11 cellular contexts compared by ENCODE assay signal in the genomic region with DNA sequence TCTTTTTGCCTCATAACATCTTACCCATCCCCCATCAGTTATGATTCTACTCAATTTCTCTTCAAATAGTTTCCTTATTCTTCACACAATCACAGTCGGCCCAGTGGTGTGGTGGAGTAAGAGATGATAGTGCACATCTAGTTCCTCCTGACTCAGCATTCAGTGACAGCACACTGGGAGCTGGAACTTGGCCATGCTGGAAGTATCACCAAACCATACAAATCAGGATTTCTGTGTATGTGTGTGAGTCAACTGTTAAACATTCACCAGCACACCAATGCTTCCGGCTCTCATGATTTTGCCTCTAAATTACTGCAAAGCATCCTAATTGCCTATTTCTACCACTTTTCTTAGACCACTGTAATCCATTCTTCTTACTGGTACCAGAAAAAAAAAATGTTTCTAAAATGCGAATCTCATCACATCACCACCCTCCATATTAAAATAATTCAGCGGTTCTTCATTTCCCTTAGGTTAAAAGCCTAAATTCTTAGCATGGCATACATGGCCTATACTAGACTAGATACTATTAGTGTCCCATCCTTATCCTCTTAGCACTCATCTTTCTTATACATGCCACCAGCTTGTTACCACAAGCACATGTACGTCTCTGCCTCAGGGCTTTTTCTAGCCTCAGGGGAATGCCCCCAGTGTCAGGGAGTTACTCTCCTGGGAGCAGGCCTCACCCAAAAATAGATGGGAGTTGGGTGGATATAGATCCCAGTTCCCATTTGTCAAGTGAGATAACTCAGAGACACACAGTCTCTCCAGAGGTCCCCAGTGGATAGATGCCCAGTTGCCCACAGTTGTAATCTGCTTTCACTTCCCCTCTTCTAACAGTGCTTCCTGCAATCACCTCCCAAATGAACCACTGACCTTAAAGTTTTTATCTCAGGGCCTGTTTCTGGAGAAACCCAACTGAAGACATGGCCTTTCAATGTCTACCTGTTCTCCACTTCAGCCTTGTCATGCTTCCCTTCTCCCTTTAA. TPM values are rescaled to one million over a fixed set of nuclear protein-coding genes. Genes with fewer than 3 reads are reported as not detected.
DNase-seq lines count a peak whose midpoint lies in the region; ATAC-seq, FAIRE-seq and TF ChIP-seq lines count a peak whose summit lies in the region.
"Had no signal": no experiment of that assay in that cellular context is flagged by ENCODE, and none has a peak within 500 bp of the region (broad histone marks: within the 10 kb centered on the region; RNA-seq: fewer than 3 reads in every experiment).

No MANE protein-coding gene starts in this region.

- peak; percentile 93 for FAIRE-seq in keratinocyte (lab: Jason Lieb, UNC)

- no peaks in the 10 kb centered on the region for H3K36me3 Mint-ChIP-seq in activated T-cell treated with anti-CD3 and anti-CD28 coated beads, Interleukin-2, amount 50 U/mL, for 72 hours (ENCODE audit: insufficient read depth in 2 of 2)

- no peak overlapping the region for H3K9ac ChIP-seq in keratinocyte (ENCODE audit: control insufficient read depth, extremely low read depth, insufficient read depth, low read length)

- H4K20me1 ChIP-seq in keratinocyte (ENCODE audit: control insufficient read depth, extremely low read depth, insufficient read depth, low read length) = no peaks in the 10 kb centered on the region

- H3K9me3 Mint-ChIP-seq in activated T-cell treated with anti-CD3 and anti-CD28 coated beads, Interleukin-2, amount 50 U/mL, for 72 hours = peaks cover 0 to 2% of the 10 kb centered on the region in 2 donors

- no peak overlapping the region for H3K4me3 Mint-ChIP-seq in activated T-cell treated with anti-CD3 and anti-CD28 coated beads, Interleukin-2, amount 50 U/mL, for 72 hours

- no peak overlapping the region for H3K27ac ChIP-seq in keratinocyte (ENCODE audit: control insufficient read depth, insufficient read depth, low read length)

- DNase-seq in AG20443 (ENCODE audit: low spot score) (peak; percentile 51), HT1080 (ENCODE audit: low read depth) (peak; percentile 90), astrocyte of the cerebellum (ENCODE audit: low read depth) (peak; percentile 85), keratinocyte (ENCODE audit: low read depth, low spot score) (peak; percentile 25)
- DNase-seq in activated CD8-positive, alpha-beta memory T cell treated with anti-CD3 and anti-CD28 coated beads, Interleukin-2, amount 50 U/mL, for 4 hours = no peak
- no peak for DNase-seq in activated T-cell treated with anti-CD3 and anti-CD28 coated beads, Interleukin-2, amount 50 U/mL, for 72 hours
- DNase-seq: cortex of kidney, NCI-H774 had no signal

- H3K9me3 ChIP-seq in keratinocyte (ENCODE audit: control insufficient read depth, low read depth, low read length) = no peaks in the 10 kb centered on the region

- dilution Hi-C loops in keratinocyte (cut with MboI; ENCODE audit: extremely low pct_ligation_motif_present, low sequenced_read_pairs) = no loop called here

- H3K27me3 ChIP-seq in keratinocyte (ENCODE audit: control insufficient read depth, extremely low read depth, insufficient read depth, low read length) = no peaks in the 10 kb centered on the region

- no peak for TF ChIP-seq CTCF in astrocyte of the cerebellum (IDR thresholded peaks at IDR 0.05; ENCODE audit: low read depth, low read length, missing control alignments)
- no peak for TF ChIP-seq CTCF in keratinocyte (optimal IDR thresholded peaks at IDR 0.05 in 1 of 3, IDR thresholded peaks at IDR 0.05 in 1 of 3, conservative IDR thresholded peaks at IDR 0.05 in 1 of 3; ENCODE audit: extremely low read depth in 1 of 3, insufficient read depth in 2 of 3, low read length in 3 of 3)

- no peaks in the 10 kb centered on the region for H3K4me1 Mint-ChIP-seq in activated T-cell treated with anti-CD3 and anti-CD28 coated beads, Interleukin-2, amount 50 U/mL, for 72 hours (ENCODE audit: low read depth)

- ATAC-seq in HG03135 (IDR thresholded peaks at IDR 0.05; ENCODE audit: unreplicated experiment) (no peak), GM19035 (IDR thresholded peaks at IDR 0.05; ENCODE audit: unreplicated experiment) (no peak)
- ATAC-seq in activated T-cell treated with anti-CD3 and anti-CD28 coated beads, Interleukin-2, amount 50 U/mL, for 72 hours (replicated peaks in 1 of 2) = no peak

- no peak overlapping the region for H3K27ac Mint-ChIP-seq in activated T-cell treated with anti-CD3 and anti-CD28 coated beads, Interleukin-2, amount 50 U/mL, for 72 hours

- H3K4me3 ChIP-seq in astrocyte of the cerebellum (ENCODE audit: low read depth, low read length) = no peak overlapping the region
- no peak overlapping the region for H3K4me3 ChIP-seq in keratinocyte (ENCODE audit: control insufficient read depth in 2 of 3, extremely low read depth in 1 of 3, insufficient read depth in 2 of 3, low read depth in 1 of 3, low read length in 3 of 3)

- in situ Hi-C loops in astrocyte of the cerebellum (cut with HindIII; ENCODE audit: low sequenced_read_pairs) = no loop called here

- peaks cover 3% of the 10 kb centered on the region for H3K4me1 ChIP-seq in keratinocyte (ENCODE audit: control insufficient read depth, extremely low read depth, insufficient read depth, low read length)

- no peaks in the 10 kb centered on the region for H3K27me3 Mint-ChIP-seq in activated T-cell treated with anti-CD3 and anti-CD28 coated beads, Interleukin-2, amount 50 U/mL, for 72 hours (ENCODE audit: low read depth)

- no peaks in the 10 kb centered on the region for H3K36me3 ChIP-seq in keratinocyte (ENCODE audit: control insufficient read depth in 2 of 2, extremely low read depth in 1 of 2, insufficient read depth in 2 of 2, low read length in 2 of 2)

- no peaks in the 10 kb centered on the region for H3K79me2 ChIP-seq in keratinocyte (ENCODE audit: control insufficient read depth, insufficient read depth, low read length)

- no peak overlapping the region for H2AFZ ChIP-seq in keratinocyte (ENCODE audit: control insufficient read depth, low read length)

- H3K4me2 ChIP-seq in keratinocyte (ENCODE audit: control insufficient read depth, extremely low read depth, insufficient read depth, low read depth, low read length) = no peak overlapping the region

- H3K9me1 ChIP-seq in keratinocyte (ENCODE audit: control insufficient read depth, extremely low read depth, insufficient read depth, low read length) = no peaks in the 10 kb centered on the region

RNA-seq across cellular contexts. Expression of a gene that starts 49.2 kb away (rescaled TPM):
- 0.02 TPM in 1 of 2 replicates, not detected in the other for total RNA-seq in HT1080 (2014; rRNA removed; shearing (Covaris generic))
- not detected in 2 replicates for polyA plus RNA-seq in HT1080 (2015; cell fraction: cytosol; rRNA removed)
- not detected in 2 replicates for polyA plus RNA-seq in HT1080 (2015; cell fraction: nucleus; rRNA removed)
- polyA plus RNA-seq in keratinocyte = not detected in 3 replicates
- not detected for polyA plus RNA-seq in keratinocyte (2011; ENCODE audit: low read depth)
- polyA plus RNA-seq in keratinocyte (2011; cell fraction: cytosol; rRNA removed) = not detected in 2 replicates
- not detected in 2 replicates for polyA plus RNA-seq in keratinocyte (2011; cell fraction: nucleus; rRNA removed)
- not detected in 2 replicates for polyA plus RNA-seq in keratinocyte (2012; ENCODE audit: low replicate concordance)
- not detected in 3 replicates for polyA minus RNA-seq in keratinocyte
- polyA minus RNA-seq in keratinocyte (2011; cell fraction: cytosol; rRNA and poly(A)+ RNA removed) = not detected
- polyA minus RNA-seq in keratinocyte (2011; cell fraction: nucleus; rRNA and poly(A)+ RNA removed) = not detected in 2 replicates
- not detected for total RNA-seq in activated T-cell treated with anti-CD3 and anti-CD28 coated beads, Interleukin-2, amount 50 U/mL, for 72 hours
- total RNA-seq: lower leg skin had no signal

Comparison
In these comparisons a context has a peak if more than half of its experiments do, and no peak if none do; other contexts are left out.
1. DNase-seq: peak in AG20443 (single experiment), HT1080 (single experiment), astrocyte of the cerebellum (single experiment) and keratinocyte (single experiment); none in activated CD8-positive, alpha-beta memory T cell treated with anti-CD3 and anti-CD28 coated beads, Interleukin-2, amount 50 U/mL, for 4 hours (single experiment) and activated T-cell treated with anti-CD3 and anti-CD28 coated beads, Interleukin-2, amount 50 U/mL, for 72 hours (0 of 2).